Comparison of ENCODE assay signal across 13 cellular contexts in genomic region chr2:101803945-101804696, GRCh38.
A peak's percentile ranks its signal among the peaks of the same experiment; 100 is the strongest.
DNase-seq lines count a peak whose midpoint lies in the region; ATAC-seq and TF ChIP-seq lines count a peak whose summit lies in the region.
"Had no signal": no experiment of that assay in that cellular context is flagged by ENCODE, and none has a peak within 500 bp of the region (broad histone marks: within the 10 kb centered on the region; RNA-seq: fewer than 3 reads in every experiment).

No MANE protein-coding gene starts in this region.

- H3K27ac ChIP-seq in breast epithelium (no peak overlapping the region), layer of hippocampus (ENCODE audit: low read depth, low read length) (peak overlapping the region; percentile 67), temporal lobe (ENCODE audit: low read depth, low read length) (peak overlapping the region; percentile 81)

- H3K9me3 ChIP-seq in breast epithelium, result no peaks in the 10 kb centered on the region
- H3K9me3 ChIP-seq in BE2C, result no peaks in the 10 kb centered on the region
- H3K9me3 ChIP-seq: esophagus squamous epithelium had no signal

- no peaks in the 10 kb centered on the region for H3K27me3 Mint-ChIP-seq in MCF 10A (ENCODE audit: insufficient read depth, unreplicated experiment)
- H3K27me3 Mint-ChIP-seq in activated B cell treated with CpG ODN at 0.5 μM for 24 hours, result no peaks in the 10 kb centered on the region
- H3K27me3 Mint-ChIP-seq: activated CD4-positive, alpha-beta memory T cell treated with anti-CD3 and anti-CD28 coated beads for 36 hours had no signal

- intact Hi-C loops in MCF 10A (cut with micrococcal nuclease) (no loop called here), breast epithelium (cut with DNase I; ENCODE audit: low total_unique reads) (no loop called here), activated B cell treated with CpG ODN at 0.5 μM for 24 hours (cut with micrococcal nuclease) (no loop called here)

- H3K4me3 ChIP-seq in breast epithelium (no peak overlapping the region), BE2C (ENCODE audit: low read depth, low read length) (no peak overlapping the region)
- H3K4me3 ChIP-seq: esophagus squamous epithelium had no signal

- peaks cover 62% of the 10 kb centered on the region for H3K4me1 Mint-ChIP-seq in MCF 10A (ENCODE audit: insufficient read depth, unreplicated experiment)
- H3K4me1 Mint-ChIP-seq in activated B cell treated with CpG ODN at 0.5 μM for 24 hours, result peaks cover 75% of the 10 kb centered on the region

- H3K4me3 Mint-ChIP-seq in MCF 10A (ENCODE audit: unreplicated experiment) (no peak overlapping the region), activated B cell treated with CpG ODN at 0.5 μM for 24 hours (no peak overlapping the region)
- H3K4me3 Mint-ChIP-seq: activated CD4-positive, alpha-beta memory T cell treated with anti-CD3 and anti-CD28 coated beads for 36 hours had no signal

- H3K36me3 Mint-ChIP-seq in MCF 10A (ENCODE audit: insufficient read depth, unreplicated experiment) (peaks cover 6% of the 10 kb centered on the region), activated B cell treated with CpG ODN at 0.5 μM for 24 hours (ENCODE audit: low read depth) (peaks cover 41% of the 10 kb centered on the region)

- POLR2A ChIA-PET in MCF 10A (lab: Yijun Ruan, JAX) (interaction anchor here (0.7 to 1.4 kb wide), 6 partner anchors 11 to 286 kb away, joined by 3 to 6 read pairs (median 4); partner anchors contain the start of gene MAP4K4), activated B cell treated with CpG ODN at 0.5 μM for 24 hours (lab: Charles Lee) (no interaction called here)

- TF ChIP-seq CTCF in MCF 10A (IDR thresholded peaks at IDR 0.05; ENCODE audit: unreplicated experiment) (no peak), breast epithelium (IDR thresholded peaks at IDR 0.05) (no peak), activated B cell treated with CpG ODN at 0.5 μM for 24 hours (IDR thresholded peaks at IDR 0.05) (no peak), BE2C (IDR thresholded peaks at IDR 0.05; ENCODE audit: low read depth, low read length) (no peak)

- H3K9me3 Mint-ChIP-seq in MCF 10A (ENCODE audit: unreplicated experiment) (no peaks in the 10 kb centered on the region), activated B cell treated with CpG ODN at 0.5 μM for 24 hours (peaks cover 3% of the 10 kb centered on the region)
- H3K9me3 Mint-ChIP-seq: activated CD4-positive, alpha-beta memory T cell treated with anti-CD3 and anti-CD28 coated beads for 36 hours had no signal

- H3K27me3 ChIP-seq in breast epithelium, result no peaks in the 10 kb centered on the region
- no peaks in the 10 kb centered on the region for H3K27me3 ChIP-seq in layer of hippocampus (ENCODE audit: control insufficient read depth, insufficient read depth, low read length)
- H3K27me3 ChIP-seq in BE2C, result no peaks in the 10 kb centered on the region
- H3K27me3 ChIP-seq: esophagus squamous epithelium had no signal

- TF ChIP-seq POLR2A in breast epithelium (IDR thresholded peaks at IDR 0.05), result no peak

- ATAC-seq in activated B cell treated with CpG ODN at 0.5 μM for 24 hours (ENCODE audit: low read depth) (no peak), GM21390 (IDR thresholded peaks at IDR 0.05; ENCODE audit: unreplicated experiment) (no peak), GM19324 (IDR thresholded peaks at IDR 0.05; ENCODE audit: low FRiP score, unreplicated experiment) (no peak)

- no TSS peak for BruUV-seq in MCF 10A (replicated peaks; lab: Mats Ljungman, UMichigan)

- no peaks in the 10 kb centered on the region for H3K36me3 ChIP-seq in breast epithelium
- no peaks in the 10 kb centered on the region for H3K36me3 ChIP-seq in BE2C
- H3K36me3 ChIP-seq: esophagus squamous epithelium had no signal

- DNase-seq in MCF 10A (ENCODE audit: unreplicated experiment) (peak; percentile 57), breast epithelium (ENCODE audit: low spot score in 2 of 2) (no peak), activated B cell treated with CpG ODN at 0.5 μM for 24 hours (no peak), BE2C (no peak)
- DNase-seq: activated CD4-positive, alpha-beta memory T cell treated with anti-CD3 and anti-CD28 coated beads for 36 hours; aorta; esophagus squamous epithelium; NCI-H2029 treated with DMSO at 0.1 percent for 48 hours; SIG-M5 had no signal

- H3K4me1 ChIP-seq in breast epithelium, result peaks cover 0 to 5% of the 10 kb centered on the region in 2 donors
- H3K4me1 ChIP-seq in BE2C, result peaks cover 9% of the 10 kb centered on the region

- H3K27ac Mint-ChIP-seq in MCF 10A (ENCODE audit: low read depth, unreplicated experiment), result peak overlapping the region; percentile 52
- peak overlapping the region; percentile 41 for H3K27ac Mint-ChIP-seq in activated B cell treated with CpG ODN at 0.5 μM for 24 hours
- H3K27ac Mint-ChIP-seq: activated CD4-positive, alpha-beta memory T cell treated with anti-CD3 and anti-CD28 coated beads for 36 hours had no signal

- CTCF ChIA-PET in MCF 10A (lab: Yijun Ruan, JAX), result interaction anchor here (0.7 to 1.7 kb wide), 9 partner anchors 12 to 451 kb away, joined by 3 to 5 read pairs (median 3); no protein-coding TSS in a partner anchor
- CTCF ChIA-PET in activated B cell treated with CpG ODN at 0.5 μM for 24 hours (lab: Charles Lee), result interaction anchor here (1.7 kb wide), 1 partner anchor 26 kb away, joined by 3 read pairs; no protein-coding TSS in a partner anchor

Comparison
In these comparisons a context has a peak if more than half of its experiments do, and no peak if none do; other contexts are left out.
1. H3K27ac ChIP-seq: peak in layer of hippocampus (single experiment) and temporal lobe (single experiment); none in breast epithelium (0 of 2).